In genomic region chr9:89291741-89292140, GRCh38 we compare ENCODE assay signal across 25 cellular contexts.
"Had no signal": no experiment of that assay in that cellular context is flagged by ENCODE, and none has a peak within 500 bp of the region (broad histone marks: within the 10 kb centered on the region; RNA-seq: fewer than 3 reads in every experiment).

No MANE protein-coding gene starts in this region.

- H3K9me3 ChIP-seq: esophagus muscularis mucosa, gastroesophageal sphincter, lower lobe of right lung, mucosa of descending colon had no signal

- H3K36me3 ChIP-seq: esophagus muscularis mucosa, gastroesophageal sphincter, lower lobe of right lung had no signal

- H3K4me3 ChIP-seq: coronary artery, dorsolateral prefrontal cortex, esophagus muscularis mucosa, gastroesophageal sphincter, heart left ventricle, hepatocyte, lower lobe of right lung, mucosa of descending colon had no signal

- H2AFZ ChIP-seq: hepatocyte had no signal

- H3K4me1 ChIP-seq: esophagus muscularis mucosa, foreskin keratinocyte, gastroesophageal sphincter, heart left ventricle, lower lobe of right lung had no signal

- FAIRE-seq: colon, endothelial cell of umbilical vein, frontal cortex, kidney had no signal

- H3K4me2 ChIP-seq: hepatocyte had no signal

- ATAC-seq: gastroesophageal sphincter, heart left ventricle, left colon, left lobe of liver, left ventricle myocardium superior, lower lobe of right lung, mucosa of descending colon had no signal

- DNase-seq: dermis blood vessel endothelial cell; dorsolateral prefrontal cortex; effector CD4-positive, alpha-beta T cell; effector memory CD4-positive, alpha-beta T cell; foreskin keratinocyte; heart left ventricle; hypothalamus; immature natural killer cell; islet precursor cell; kidney; kidney glomerular epithelial cell; left colon; left ventricle myocardium superior; lower lobe of right lung; mesenchymal stem cell; mucosa of descending colon; naive B cell had no signal

- H3K27me3 ChIP-seq: dorsolateral prefrontal cortex, esophagus muscularis mucosa, foreskin keratinocyte, gastroesophageal sphincter, heart left ventricle, hepatocyte had no signal

- H3K27ac ChIP-seq: coronary artery, dorsolateral prefrontal cortex, esophagus muscularis mucosa, foreskin keratinocyte, gastroesophageal sphincter, heart left ventricle, hepatocyte, lower lobe of right lung had no signal

- H3K79me2 ChIP-seq: hepatocyte had no signal
